In the genomic region with DNA sequence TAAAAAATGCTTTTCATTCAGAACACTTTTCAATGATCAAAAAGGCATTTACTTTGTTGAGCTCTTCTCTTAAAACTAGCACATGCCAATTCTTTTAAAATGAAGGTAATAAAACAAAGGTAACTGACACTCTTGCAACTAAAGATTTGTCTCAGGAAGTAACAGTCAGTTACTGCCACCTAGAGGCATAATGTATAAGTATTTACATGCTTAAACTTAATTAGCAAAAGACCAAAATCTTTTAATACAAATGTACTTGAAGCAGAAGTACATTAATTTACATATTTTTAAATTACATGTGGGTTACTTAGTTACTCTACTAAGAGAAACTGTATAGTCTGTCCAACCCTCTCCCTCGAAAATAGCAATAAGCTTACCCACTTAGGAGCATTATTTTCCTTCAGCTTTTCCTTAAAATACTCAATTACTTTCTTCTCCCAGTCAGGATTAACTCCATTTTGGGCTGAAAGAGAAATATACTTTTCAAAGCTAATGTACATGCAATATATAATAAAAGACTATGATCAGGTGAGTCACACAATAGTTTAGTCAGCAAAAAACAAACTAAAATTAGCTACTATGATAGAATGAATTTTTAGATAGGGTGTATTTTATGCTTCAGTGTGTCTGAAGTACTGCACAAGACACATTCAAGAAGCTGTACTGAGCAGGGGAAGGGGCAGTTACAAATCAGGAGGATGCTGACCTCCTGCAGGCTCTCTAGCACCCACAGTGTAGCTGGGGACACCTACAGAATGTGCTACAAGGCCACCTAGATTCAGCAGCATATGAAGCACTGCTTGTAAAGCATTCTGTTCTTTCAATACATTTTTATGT, we compare ENCODE assay signal across 8 cellular contexts. TPM values are rescaled to one million over a fixed set of nuclear protein-coding genes. Genes with fewer than 3 reads are reported as not detected.
DNase-seq lines count a peak whose midpoint lies in the region; ATAC-seq, FAIRE-seq and TF ChIP-seq lines count a peak whose summit lies in the region.

No MANE protein-coding gene starts in this region.

- peaks cover 17% of the 10 kb centered on the region for H3K4me1 ChIP-seq in Panc1 (ENCODE audit: control insufficient read depth, insufficient read depth, low read length)

- peak; percentile 89 for FAIRE-seq in GM12892 (lab: Jason Lieb, UNC)

- peak overlapping the region; percentile 4 to 44 for H3K27ac Mint-ChIP-seq in effector memory CD8-positive, alpha-beta T cell

- no peak overlapping the region for H2AFZ ChIP-seq in neural cell (ENCODE audit: low read depth, low read length)

- H3K9me3 Mint-ChIP-seq in effector memory CD8-positive, alpha-beta T cell: no peaks in the 10 kb centered on the region

- TF ChIP-seq RAD21 in neural cell (conservative IDR thresholded peaks at IDR 0.05): peak; percentile 76

- intact Hi-C loops in Panc1 (cut with micrococcal nuclease; ENCODE audit: unreplicated experiment): loop anchor here (2.0 to 10.0 kb wide), 3 partner anchors 109 to 255 kb away; no protein-coding TSS in a partner anchor

- H4K20me1 ChIP-seq in neural cell (ENCODE audit: insufficient read depth): no peaks in the 10 kb centered on the region

- POLR2A ChIA-PET in BJ (lab: Charles Lee): interaction anchor here (0.8 kb wide), 1 partner anchor 12 kb away, joined by 3 read pairs; no protein-coding TSS in a partner anchor
- POLR2A ChIA-PET in Panc1 (lab: Charles Lee): interaction anchor here (0.6 to 0.9 kb wide), 2 partner anchors 12 to 200 kb away, joined by 3 to 4 read pairs; no protein-coding TSS in a partner anchor

- no peak for TF ChIP-seq POLR2A in GM12892 (IDR thresholded peaks at IDR 0.05; ENCODE audit: low read depth, low read length)

- H3K36me3 ChIP-seq in BJ (ENCODE audit: control insufficient read depth, insufficient read depth, low read length): no peaks in the 10 kb centered on the region; the same call in 1 of the 2 replicates
- peaks cover 18% of the 10 kb centered on the region for H3K36me3 ChIP-seq in Panc1 (ENCODE audit: control insufficient read depth, insufficient read depth, low read length)
- peaks cover 10% of the 10 kb centered on the region for H3K36me3 ChIP-seq in neural cell (ENCODE audit: insufficient read depth, low read length)

- no peak for TF ChIP-seq EP300 in neural cell (conservative IDR thresholded peaks at IDR 0.05; ENCODE audit: poor library complexity, severe bottlenecking)

- in situ Hi-C loops in Panc1 (cut with HindIII; ENCODE audit: low pct_unique_long_range_greater_than_20kb, low sequenced_read_pairs): no loop called here

- peak; percentile 69 for ATAC-seq in Panc1
- ATAC-seq in effector memory CD8-positive, alpha-beta T cell (replicated peaks): peak; percentile 74
- ATAC-seq in HG03108 (IDR thresholded peaks at IDR 0.05; ENCODE audit: unreplicated experiment): no peak

- H3K4me1 Mint-ChIP-seq in effector memory CD8-positive, alpha-beta T cell (ENCODE audit: low read depth in 2 of 2): peaks cover 15 to 49% of the 10 kb centered on the region in 2 donors

- no peaks in the 10 kb centered on the region for H3K27me3 Mint-ChIP-seq in effector memory CD8-positive, alpha-beta T cell

- no peak overlapping the region for H3K4me3 Mint-ChIP-seq in effector memory CD8-positive, alpha-beta T cell

- BruUV-seq in Panc1 (replicated peaks; lab: Mats Ljungman, UMichigan): no TSS peak

- H3K9me3 ChIP-seq in Panc1 (ENCODE audit: control insufficient read depth, insufficient read depth, low read depth, low read length) (no peaks in the 10 kb centered on the region), neural cell (ENCODE audit: low read length) (no peaks in the 10 kb centered on the region)

- no peaks in the 10 kb centered on the region for H3K9me2 ChIP-seq in neural cell (ENCODE audit: insufficient read depth, low read length)

- DNase-seq in BJ (ENCODE audit: low read depth) (no peak), GM12892 (ENCODE audit: insufficient read length) (no peak), Panc1 (ENCODE audit: low read depth, low spot score) (no peak), NCI-H187 (lab: John Stamatoyannopoulos, UW) (no peak)
- DNase-seq in effector memory CD8-positive, alpha-beta T cell: peak in 1 of 3 experiments; percentile 7
- DNase-seq in activated CD8-positive, alpha-beta memory T cell treated with anti-CD3 and anti-CD28 coated beads, Interleukin-2, amount 50 U/mL, for 48 hours: no peak

- H3K27me3 ChIP-seq in BJ (ENCODE audit: control insufficient read depth, insufficient read depth, low read length): no peaks in the 10 kb centered on the region
- H3K27me3 ChIP-seq in Panc1 (ENCODE audit: control insufficient read depth, insufficient read depth, low read length): no peaks in the 10 kb centered on the region
- H3K27me3 ChIP-seq in neural cell (ENCODE audit: insufficient read depth, low read depth, low read length): no peaks in the 10 kb centered on the region

- TF ChIP-seq CTCF in BJ (IDR thresholded peaks at IDR 0.05; ENCODE audit: insufficient read depth, low read depth, low read length) (peak; percentile 47), Panc1 (IDR thresholded peaks at IDR 0.05) (peak; percentile 71; the same call in 1 of the 2 replicates), neural cell (IDR thresholded peaks at IDR 0.05; ENCODE audit: poor library complexity, severe bottlenecking) (peak; percentile 78)

- CTCF ChIA-PET in BJ (lab: Yijun Ruan, JAX) (interaction anchor here (0.5 to 11.0 kb wide), 32 partner anchors 8 to 251 kb away, joined by 3 to 186 read pairs (median 3); no protein-coding TSS in a partner anchor), Panc1 (lab: Charles Lee) (interaction anchor here (0.5 to 2.2 kb wide), 5 partner anchors 13 to 181 kb away, joined by 3 to 26 read pairs (median 4); partner anchors contain the start of gene MCMBP)

- peaks cover 46% of the 10 kb centered on the region for H3K36me3 Mint-ChIP-seq in effector memory CD8-positive, alpha-beta T cell (ENCODE audit: insufficient read depth)

- no peaks in the 10 kb centered on the region for H3F3A ChIP-seq in neural cell (ENCODE audit: insufficient read depth, low read length, poor library complexity, severe bottlenecking)

- no peak overlapping the region for H3K9ac ChIP-seq in neural cell (ENCODE audit: low read length)

- no peak overlapping the region for H3K4me3 ChIP-seq in BJ (ENCODE audit: low read depth, low read length)
- H3K4me3 ChIP-seq in Panc1 (ENCODE audit: low read depth in 2 of 2, low read length in 2 of 2): no peak overlapping the region
- no peak overlapping the region for H3K4me3 ChIP-seq in neural cell (ENCODE audit: low read length)

- H3K4me2 ChIP-seq in neural cell (ENCODE audit: low read length): no peak overlapping the region

- no peak overlapping the region for H3K27ac ChIP-seq in Panc1 (ENCODE audit: low read length)
- no peak overlapping the region for H3K27ac ChIP-seq in neural cell (ENCODE audit: low read length)

- H3K79me2 ChIP-seq in neural cell (replicated peaks; ENCODE audit: insufficient read depth, low read length): peaks cover 30% of the 10 kb centered on the region

TF ChIP-seq in neural cell, 6 proteins besides CTCF, POLR2A, EP300 and RAD21:
- peak; percentile 68 for TF ChIP-seq SMC3 (conservative IDR thresholded peaks at IDR 0.05; ENCODE audit: poor library complexity)
- TF ChIP-seq POLR2AphosphoS5 (IDR thresholded peaks at IDR 0.05): no peak

RNA-seq across cellular contexts. Expression of gene MCMBP, which starts 13.0 kb away (rescaled TPM):
- polyA plus RNA-seq in BJ (2011; rRNA removed) (41.6 and 73.0 TPM in 2 replicates), neural cell (58.0 and 60.4 TPM in 2 replicates)
- polyA minus RNA-seq in BJ (2011; rRNA and poly(A)+ RNA removed): 28.2 and 39.6 TPM in 2 replicates
- 57.4 TPM for polyA plus RNA-seq in GM12892 (2012; ENCODE audit: missing spikeins)
- 94.5 TPM for total RNA-seq in Panc1 (2021; ENCODE audit: unreplicated experiment)
- polyA plus RNA-seq in Panc1 (2012; ENCODE audit: insufficient read length): 49.7 TPM
- 86.9 and 95.2 TPM in 2 replicates for polyA minus RNA-seq in neural cell

RNA-seq across cellular contexts. Expression of gene SEC23IP, which starts 32.9 kb away (rescaled TPM):
- polyA plus RNA-seq in BJ (2011; rRNA removed) (42.2 and 44.3 TPM in 2 replicates), neural cell (13.8 and 16.4 TPM in 2 replicates)
- 96.1 and 131 TPM in 2 replicates for polyA minus RNA-seq in BJ (2011; rRNA and poly(A)+ RNA removed)
- polyA plus RNA-seq in GM12892 (2012; ENCODE audit: missing spikeins): 34.5 TPM
- 132 TPM for total RNA-seq in Panc1 (2021; ENCODE audit: unreplicated experiment)
- polyA plus RNA-seq in Panc1 (2012; ENCODE audit: insufficient read length): 102 TPM
- polyA minus RNA-seq in neural cell: 20.0 and 46.1 TPM in 2 replicates
